In genomic region chr5:181215997-181216982, GRCh38 we compare ENCODE assay signal across 8 cellular contexts. TPM values are rescaled to one million over a fixed set of nuclear protein-coding genes. Genes with fewer than 3 reads are reported as not detected.
DNase-seq lines count a peak whose midpoint lies in the region; ATAC-seq and TF ChIP-seq lines count a peak whose summit lies in the region.

No MANE protein-coding gene starts in this region.

- peaks cover 4% of the 10 kb centered on the region for H3K36me3 Mint-ChIP-seq in stimulated activated naive CD8-positive, alpha-beta T cell treated with anti-CD3 and anti-CD28 coated beads, Interleukin-15, Interleukin-2, amounts not matched to agents 100 ng/mL and 50 ng/mL, for 24 hours (ENCODE audit: low read depth)
- H3K36me3 Mint-ChIP-seq in activated T-helper 2 cell treated with anti-CD3 and anti-CD28 coated beads, Interferon-gamma antibody, Interleukin-2, Interleukin-4, amounts not matched to agents 10 μg/mL and 5 μg/mL and 100 μg/mL, durations not matched to agents 14 hours and 24 hours and 36 hours (ENCODE audit: low read depth) = no peaks in the 10 kb centered on the region

- H3K27ac Mint-ChIP-seq in stimulated activated naive CD8-positive, alpha-beta T cell treated with anti-CD3 and anti-CD28 coated beads, Interleukin-15, Interleukin-2, amounts not matched to agents 100 ng/mL and 50 ng/mL, for 24 hours = peak overlapping the region; percentile 70
- peak overlapping the region; percentile 77 for H3K27ac Mint-ChIP-seq in activated T-helper 2 cell treated with anti-CD3 and anti-CD28 coated beads, Interferon-gamma antibody, Interleukin-2, Interleukin-4, amounts not matched to agents 10 μg/mL and 5 μg/mL and 100 μg/mL, durations not matched to agents 14 hours and 24 hours and 36 hours

- no peak for TF ChIP-seq POLR2A in right lobe of liver (IDR thresholded peaks at IDR 0.05)

- intact Hi-C loops in activated T-helper 2 cell treated with anti-CD3 and anti-CD28 coated beads, Interferon-gamma antibody, Interleukin-2, Interleukin-4, amounts not matched to agents 10 μg/mL and 5 μg/mL and 100 μg/mL, durations not matched to agents 14 hours and 24 hours and 36 hours (cut with micrococcal nuclease) = loop anchor here (2.0 kb wide), 1 partner anchor 49 kb away; no protein-coding TSS in a partner anchor
- intact Hi-C loops in right lobe of liver (cut with DNase I) = no loop called here

- H3K36me3 ChIP-seq in right lobe of liver = no peaks in the 10 kb centered on the region

- peak overlapping the region in 2 of 3 donors; percentile 6 to 40 for H3K4me3 ChIP-seq in right lobe of liver

- H3K9me3 Mint-ChIP-seq in stimulated activated naive CD8-positive, alpha-beta T cell treated with anti-CD3 and anti-CD28 coated beads, Interleukin-15, Interleukin-2, amounts not matched to agents 100 ng/mL and 50 ng/mL, for 24 hours = no peaks in the 10 kb centered on the region
- no peaks in the 10 kb centered on the region for H3K9me3 Mint-ChIP-seq in activated T-helper 2 cell treated with anti-CD3 and anti-CD28 coated beads, Interferon-gamma antibody, Interleukin-2, Interleukin-4, amounts not matched to agents 10 μg/mL and 5 μg/mL and 100 μg/mL, durations not matched to agents 14 hours and 24 hours and 36 hours

- 24% methylated on average over 28 of the region's 44 CpGs for WGBS in right lobe of liver (ENCODE audit: insufficient coverage, low coverage, low lambda C conversion rate, missing lambda C conversion rate)

- H3K27me3 Mint-ChIP-seq in stimulated activated naive CD8-positive, alpha-beta T cell treated with anti-CD3 and anti-CD28 coated beads, Interleukin-15, Interleukin-2, amounts not matched to agents 100 ng/mL and 50 ng/mL, for 24 hours = peaks cover 6% of the 10 kb centered on the region
- peaks cover 2% of the 10 kb centered on the region for H3K27me3 Mint-ChIP-seq in activated T-helper 2 cell treated with anti-CD3 and anti-CD28 coated beads, Interferon-gamma antibody, Interleukin-2, Interleukin-4, amounts not matched to agents 10 μg/mL and 5 μg/mL and 100 μg/mL, durations not matched to agents 14 hours and 24 hours and 36 hours (ENCODE audit: low read depth)

- H3K27ac ChIP-seq in right lobe of liver = no peak overlapping the region

- H3K9me3 ChIP-seq in right lobe of liver = no peaks in the 10 kb centered on the region

- peak overlapping the region; percentile 81 for H3K4me3 Mint-ChIP-seq in stimulated activated naive CD8-positive, alpha-beta T cell treated with anti-CD3 and anti-CD28 coated beads, Interleukin-15, Interleukin-2, amounts not matched to agents 100 ng/mL and 50 ng/mL, for 24 hours
- peak overlapping the region; percentile 87 for H3K4me3 Mint-ChIP-seq in activated T-helper 2 cell treated with anti-CD3 and anti-CD28 coated beads, Interferon-gamma antibody, Interleukin-2, Interleukin-4, amounts not matched to agents 10 μg/mL and 5 μg/mL and 100 μg/mL, durations not matched to agents 14 hours and 24 hours and 36 hours (ENCODE audit: low read depth)

- no peaks in the 10 kb centered on the region for H3K27me3 ChIP-seq in right lobe of liver

- H3K4me1 Mint-ChIP-seq in stimulated activated naive CD8-positive, alpha-beta T cell treated with anti-CD3 and anti-CD28 coated beads, Interleukin-15, Interleukin-2, amounts not matched to agents 100 ng/mL and 50 ng/mL, for 24 hours (ENCODE audit: low read depth) = peaks cover 43% of the 10 kb centered on the region
- H3K4me1 Mint-ChIP-seq in activated T-helper 2 cell treated with anti-CD3 and anti-CD28 coated beads, Interferon-gamma antibody, Interleukin-2, Interleukin-4, amounts not matched to agents 10 μg/mL and 5 μg/mL and 100 μg/mL, durations not matched to agents 14 hours and 24 hours and 36 hours (ENCODE audit: low read depth) = peaks cover 36% of the 10 kb centered on the region

- H3K4me1 ChIP-seq in right lobe of liver = peaks cover 0 to 17% (median 5%) of the 10 kb centered on the region in 4 donors

- no peak for DNase-seq in stimulated activated naive CD8-positive, alpha-beta T cell treated with anti-CD3 and anti-CD28 coated beads, Interleukin-15, Interleukin-2, amounts not matched to agents 100 U/mL and 50 U/mL, for 24 hours
- peak; percentile 36 for DNase-seq in activated T-helper 2 cell treated with anti-CD3 and anti-CD28 coated beads, Interferon-gamma antibody, Interleukin-2, Interleukin-4, amounts not matched to agents 10 μg/mL and 5 μg/mL and 100 μg/mL, durations not matched to agents 14 hours and 24 hours and 36 hours (ENCODE audit: low spot score)
- DNase-seq in right lobe of liver = no peak
- DNase-seq in C1 segment of cervical spinal cord (lab: John Stamatoyannopoulos, UW) = no peak
- DNase-seq in NCI-H446 (lab: John Stamatoyannopoulos, UW) = no peak
- DNase-seq in DMS114 treated with DMSO at 0.1 percent for 48 hours (lab: John Stamatoyannopoulos, UW; ENCODE audit: unreplicated experiment) = no peak

- TF ChIP-seq CTCF in right lobe of liver (IDR thresholded peaks at IDR 0.05) = no peak

- no peak for ATAC-seq in stimulated activated naive CD8-positive, alpha-beta T cell treated with anti-CD3 and anti-CD28 coated beads, Interleukin-15, Interleukin-2, amounts not matched to agents 100 U/mL and 50 U/mL, for 24 hours
- ATAC-seq in right lobe of liver = no peak
- no peak for ATAC-seq in GM21390 (IDR thresholded peaks at IDR 0.05; ENCODE audit: unreplicated experiment)

RNA-seq across cellular contexts. Expression of gene TRIM41, which starts 6.8 kb away (rescaled TPM):
- total RNA-seq in activated T-helper 2 cell treated with anti-CD3 and anti-CD28 coated beads, Interferon-gamma antibody, Interleukin-2, Interleukin-4, amounts not matched to agents 10 μg/mL and 5 μg/mL and 100 μg/mL, durations not matched to agents 14 hours and 24 hours and 36 hours = 32.2 and 33.0 TPM in 2 replicates
- 10 to 100 TPM in 4 of 6 experiments, 1 to 10 TPM in 2; 7.3 to 20.6 (median 15.9) TPM for total RNA-seq in right lobe of liver

RNA-seq across cellular contexts. Expression of gene TRIM7, which starts 11.3 kb away (rescaled TPM):
- 3.9 and 4.8 TPM in 2 replicates for total RNA-seq in activated T-helper 2 cell treated with anti-CD3 and anti-CD28 coated beads, Interferon-gamma antibody, Interleukin-2, Interleukin-4, amounts not matched to agents 10 μg/mL and 5 μg/mL and 100 μg/mL, durations not matched to agents 14 hours and 24 hours and 36 hours
- 1 to 10 TPM in 1 of 6 experiments, under 1 TPM in 4, not detected in 1; 0.07 to 1.4 (median 0.26) TPM for total RNA-seq in right lobe of liver

RNA-seq across cellular contexts. Expression of gene RACK1, which starts 27.4 kb away (rescaled TPM):
- 2,110 and 2,123 TPM in 2 replicates for total RNA-seq in activated T-helper 2 cell treated with anti-CD3 and anti-CD28 coated beads, Interferon-gamma antibody, Interleukin-2, Interleukin-4, amounts not matched to agents 10 μg/mL and 5 μg/mL and 100 μg/mL, durations not matched to agents 14 hours and 24 hours and 36 hours
- 1,000 to 10,000 TPM in 2 of 6 experiments, 100 to 1,000 TPM in 4; 470 to 1,156 (median 552) TPM for total RNA-seq in right lobe of liver

RNA-seq across cellular contexts. Expression of gene TRIM52, which starts 44.7 kb away (rescaled TPM):
- total RNA-seq in activated T-helper 2 cell treated with anti-CD3 and anti-CD28 coated beads, Interferon-gamma antibody, Interleukin-2, Interleukin-4, amounts not matched to agents 10 μg/mL and 5 μg/mL and 100 μg/mL, durations not matched to agents 14 hours and 24 hours and 36 hours = 15.5 and 16.9 TPM in 2 replicates
- total RNA-seq in right lobe of liver = 1 to 10 TPM; 2.8 to 6.5 (median 4.6) TPM
